In genomic region chr6:2858678-2859324, GRCh38 we compare ENCODE assay signal across 8 cellular contexts. TPM values are rescaled to one million over a fixed set of nuclear protein-coding genes. Genes with fewer than 3 reads are reported as not detected.
DNase-seq lines count a peak whose midpoint lies in the region; ATAC-seq, FAIRE-seq and TF ChIP-seq lines count a peak whose summit lies in the region.

No MANE protein-coding gene starts in this region.

- POLR2A ChIA-PET in naive thymus-derived CD4-positive, alpha-beta T cell (lab: Charles Lee): interaction anchor here (0.6 to 6.9 kb wide), 18 partner anchors 8 to 1200 kb away, joined by 3 to 69 read pairs (median 12); partner anchors contain the start of genes RIPK1, SERPINB1, SERPINB9 and WRNIP1

- H3K9ac ChIP-seq in OCI-LY1 (ENCODE audit: low read length): peak overlapping the region; percentile 68
- peak overlapping the region; percentile 61 for H3K9ac ChIP-seq in astrocyte (ENCODE audit: low read length)

- H3K27me3 ChIP-seq in OCI-LY1 (ENCODE audit: insufficient read depth, low read length) (no peaks in the 10 kb centered on the region), astrocyte (ENCODE audit: insufficient read depth, low read length) (no peaks in the 10 kb centered on the region)
- no peaks in the 10 kb centered on the region for H3K27me3 ChIP-seq in naive thymus-derived CD4-positive, alpha-beta T cell (ENCODE audit: control insufficient read depth in 2 of 2, insufficient read depth in 2 of 2, low read length in 2 of 2)

- no peak for TF ChIP-seq CTCF in OCI-LY1 (IDR thresholded peaks at IDR 0.05; ENCODE audit: low read length)
- TF ChIP-seq CTCF in astrocyte (IDR thresholded peaks at IDR 0.05; ENCODE audit: insufficient read depth, low read depth, low read length): no peak

- H3K4me1 Mint-ChIP-seq in astrocyte (ENCODE audit: low read depth, unreplicated experiment): peaks cover 16% of the 10 kb centered on the region
- H3K4me1 Mint-ChIP-seq in naive thymus-derived CD4-positive, alpha-beta T cell: peaks cover 67 to 98% (median 93%) of the 10 kb centered on the region in 7 donors

- H3K4me1 ChIP-seq in OCI-LY1 (ENCODE audit: insufficient read depth, low read length, severe bottlenecking): peaks cover 74% of the 10 kb centered on the region
- H3K4me1 ChIP-seq in astrocyte (ENCODE audit: insufficient read depth, low read length): peaks cover 36% of the 10 kb centered on the region
- H3K4me1 ChIP-seq in naive thymus-derived CD4-positive, alpha-beta T cell (ENCODE audit: control insufficient read depth in 2 of 2, insufficient read depth in 2 of 2, low read length in 2 of 2): peaks cover 85 to 87% of the 10 kb centered on the region in 2 donors

- H3F3A ChIP-seq in OCI-LY1 (ENCODE audit: insufficient read depth, low read length): peaks cover 8% of the 10 kb centered on the region

- H4K20me1 ChIP-seq in OCI-LY1 (ENCODE audit: insufficient read depth, low read length) (no peaks in the 10 kb centered on the region), astrocyte (ENCODE audit: insufficient read depth, low read length) (no peaks in the 10 kb centered on the region)

- intact Hi-C loops in naive thymus-derived CD4-positive, alpha-beta T cell (cut with micrococcal nuclease): loop anchor here (1.0 to 10.0 kb wide), 12 partner anchors 10 to 1156 kb away; partner anchors contain the start of genes RIPK1 (in 1 of the 2), SERPINB9 (in 1 of the 2) and SLC22A23 (in 1 of the 2)

- peaks cover 7% of the 10 kb centered on the region for H3K27me3 Mint-ChIP-seq in astrocyte (ENCODE audit: low read depth, unreplicated experiment)
- no peaks in the 10 kb centered on the region for H3K27me3 Mint-ChIP-seq in naive thymus-derived CD4-positive, alpha-beta T cell

- peak overlapping the region; percentile 34 for H3K27ac Mint-ChIP-seq in astrocyte (ENCODE audit: unreplicated experiment)
- H3K27ac Mint-ChIP-seq in naive thymus-derived CD4-positive, alpha-beta T cell: peak overlapping the region; percentile 98 to 100 (median 99)

- no peaks in the 10 kb centered on the region for H3K36me3 ChIP-seq in OCI-LY1 (ENCODE audit: insufficient read depth, low read length)
- H3K36me3 ChIP-seq in astrocyte (ENCODE audit: insufficient read depth, low read length): no peaks in the 10 kb centered on the region
- H3K36me3 ChIP-seq in naive thymus-derived CD4-positive, alpha-beta T cell (ENCODE audit: control insufficient read depth in 2 of 3, insufficient read depth in 3 of 3, low read length in 3 of 3): no peaks in the 10 kb centered on the region

- H3K79me2 ChIP-seq in OCI-LY1 (ENCODE audit: insufficient read depth, low read length) (no peaks in the 10 kb centered on the region), astrocyte (ENCODE audit: insufficient read depth, low read length) (no peaks in the 10 kb centered on the region)

- no peak overlapping the region for H3K4me3 Mint-ChIP-seq in astrocyte (ENCODE audit: unreplicated experiment)
- H3K4me3 Mint-ChIP-seq in naive thymus-derived CD4-positive, alpha-beta T cell: peak overlapping the region; percentile 79 to 98 (median 88)

- DNase-seq in CD1c-positive myeloid dendritic cell (ENCODE audit: extremely low spot score): peak; percentile 28
- DNase-seq in astrocyte (ENCODE audit: low read depth): no peak
- peak in 7 of 9 donors; percentile 69 to 84 (median 80) for DNase-seq in naive thymus-derived CD4-positive, alpha-beta T cell
- no peak for DNase-seq in HT-29 (ENCODE audit: low spot score)
- no peak for DNase-seq in NCI-H128 (lab: John Stamatoyannopoulos, UW; ENCODE audit: unreplicated experiment)

- peaks cover 7% of the 10 kb centered on the region for H3K36me3 Mint-ChIP-seq in astrocyte (ENCODE audit: low read depth, unreplicated experiment)
- H3K36me3 Mint-ChIP-seq in naive thymus-derived CD4-positive, alpha-beta T cell: peaks cover 0 to 37% (median 0%) of the 10 kb centered on the region in 5 donors

- H3K4me3 ChIP-seq in OCI-LY1 (ENCODE audit: low read depth, low read length, poor library complexity, severe bottlenecking) (peak overlapping the region; percentile 42), astrocyte (ENCODE audit: insufficient read depth, low read depth, low read length) (peak overlapping the region; percentile 27)
- H3K4me3 ChIP-seq in naive thymus-derived CD4-positive, alpha-beta T cell (ENCODE audit: low read length): peak overlapping the region; percentile 56

- peak overlapping the region; percentile 91 for H3K27ac ChIP-seq in OCI-LY1 (ENCODE audit: low read depth, low read length, poor library complexity, severe bottlenecking)
- peak overlapping the region; percentile 64 for H3K27ac ChIP-seq in astrocyte (ENCODE audit: low read depth, low read length)
- H3K27ac ChIP-seq in naive thymus-derived CD4-positive, alpha-beta T cell (ENCODE audit: low read depth, low read length): peak overlapping the region; percentile 86

- CTCF ChIA-PET in naive thymus-derived CD4-positive, alpha-beta T cell (lab: Charles Lee): interaction anchor here (0.5 to 2.6 kb wide), 8 partner anchors 9 to 61 kb away, joined by 3 to 20 read pairs (median 5); no protein-coding TSS in a partner anchor

- H3K9me3 ChIP-seq in OCI-LY1 (ENCODE audit: low read length) (no peaks in the 10 kb centered on the region), astrocyte (ENCODE audit: insufficient read depth, low read depth, low read length) (no peaks in the 10 kb centered on the region)
- H3K9me3 ChIP-seq in naive thymus-derived CD4-positive, alpha-beta T cell (ENCODE audit: control insufficient read depth in 2 of 3, low read length in 3 of 3): no peaks in the 10 kb centered on the region

- peak; percentile 85 for ATAC-seq in naive thymus-derived CD4-positive, alpha-beta T cell
- no peak for ATAC-seq in GM18867 (IDR thresholded peaks at IDR 0.05; ENCODE audit: unreplicated experiment)
- ATAC-seq in HG02884 (IDR thresholded peaks at IDR 0.05; ENCODE audit: unreplicated experiment): no peak

- H3K4me2 ChIP-seq in OCI-LY1 (ENCODE audit: low read length) (peak overlapping the region; percentile 63), astrocyte (ENCODE audit: low read length) (peak overlapping the region; percentile 71)

- H3K9me3 Mint-ChIP-seq in astrocyte (ENCODE audit: unreplicated experiment): peaks cover 6% of the 10 kb centered on the region
- peaks cover 0 to 19% (median 2%) of the 10 kb centered on the region in 11 donors for H3K9me3 Mint-ChIP-seq in naive thymus-derived CD4-positive, alpha-beta T cell

- no peaks in the 10 kb centered on the region for H3K9me2 ChIP-seq in OCI-LY1 (ENCODE audit: low read depth, low read length)

- no peak for FAIRE-seq in astrocyte (lab: Jason Lieb, UNC)

- H2AFZ ChIP-seq in OCI-LY1 (ENCODE audit: low read length): no peak overlapping the region
- peak overlapping the region; percentile 59 for H2AFZ ChIP-seq in astrocyte (ENCODE audit: low read depth, low read length)

RNA-seq across cellular contexts. Expression of gene SERPINB1, which starts 17.1 kb away (rescaled TPM):
- 1.5 and 2.0 TPM in 2 replicates for total RNA-seq in astrocyte
- 100 to 1,000 TPM in 1 of 5 experiments, 10 to 100 TPM in 4; 43.8 to 108 (median 62.5) TPM for total RNA-seq in naive thymus-derived CD4-positive, alpha-beta T cell
- polyA plus RNA-seq in naive thymus-derived CD4-positive, alpha-beta T cell: 100 to 1,000 TPM; 129 to 135 TPM
- 75.5 and 93.2 TPM in 2 replicates for total RNA-seq in HT-29 (2014; rRNA removed; shearing (Covaris generic))

RNA-seq across cellular contexts. Expression of gene SERPINB9, which starts 44.3 kb away (rescaled TPM):
- total RNA-seq in astrocyte: 2.1 and 6.0 TPM in 2 replicates
- total RNA-seq in naive thymus-derived CD4-positive, alpha-beta T cell: 10 to 100 TPM; 25.1 to 74.4 (median 52.0) TPM
- polyA plus RNA-seq in naive thymus-derived CD4-positive, alpha-beta T cell: 10 to 100 TPM; 33.1 to 34.1 TPM
- 2.0 and 2.9 TPM in 2 replicates for total RNA-seq in HT-29 (2014; rRNA removed; shearing (Covaris generic))

Comparison
In these comparisons a context has a peak if more than half of its experiments do, and no peak if none do; other contexts are left out.
1. DNase-seq: peak in CD1c-positive myeloid dendritic cell (single experiment) and naive thymus-derived CD4-positive, alpha-beta T cell (7 of 9); none in astrocyte (single experiment), HT-29 (single experiment) and NCI-H128 (single experiment).
2. RNA of gene SERPINB1, which starts 17.1 kb away (total RNA-seq): 75.5 to 93.2 TPM in HT-29 and 43.8 to 108 TPM in naive thymus-derived CD4-positive, alpha-beta T cell; 1.5 to 2.0 TPM in astrocyte; every median in the first group is over 10 times any median in the second.
3. Peak in every context shown above with its lines, with median percentiles within 50 percentile points of each other: H3K27ac ChIP-seq and H3K4me3 ChIP-seq.